Comparison of ENCODE assay signal across 8 cellular contexts in genomic region chr3:132253262-132253878, GRCh38.
DNase-seq lines count a peak whose midpoint lies in the region; ATAC-seq and TF ChIP-seq lines count a peak whose summit lies in the region.

No MANE protein-coding gene starts in this region.

- no peaks in the 10 kb centered on the region for H4K20me1 ChIP-seq in Loucy (ENCODE audit: insufficient read depth, low read length, poor library complexity, severe bottlenecking)

- intact Hi-C loops in CD14-positive monocyte (cut with micrococcal nuclease): loop anchor here in 1 of 2 donors (2.0 kb wide), 1 partner anchor 89 kb away; no protein-coding TSS in a partner anchor

- H3K27ac Mint-ChIP-seq in CD14-positive monocyte: no peak overlapping the region
- H3K27ac Mint-ChIP-seq in activated naive CD8-positive, alpha-beta T cell treated with anti-CD3 and anti-CD28 coated beads, Interleukin-2, amount 50 U/mL, for 24 hours: no peak overlapping the region

- H3K79me2 ChIP-seq in Loucy (ENCODE audit: insufficient read depth, low read length): no peaks in the 10 kb centered on the region

- TF ChIP-seq POLR2A in GM18505 (IDR thresholded peaks at IDR 0.05; ENCODE audit: borderline replicate concordance, extremely low read depth, insufficient read depth, insufficient read length): no peak

- no peak for DNase-seq in CD14-positive monocyte (ENCODE audit: low spot score)
- peak; percentile 51 for DNase-seq in SW480 (ENCODE audit: low spot score)
- DNase-seq in germinal center (ENCODE audit: low spot score): peak; percentile 36
- DNase-seq in renal cortical epithelial cell (ENCODE audit: low read depth): peak; percentile 78
- no peak for DNase-seq in activated naive CD8-positive, alpha-beta T cell treated with anti-CD3 and anti-CD28 coated beads, Interleukin-2, amount 50 U/mL, for 24 hours

- no peaks in the 10 kb centered on the region for H3K27me3 Mint-ChIP-seq in CD14-positive monocyte (ENCODE audit: low read depth in 3 of 3)
- H3K27me3 Mint-ChIP-seq in activated naive CD8-positive, alpha-beta T cell treated with anti-CD3 and anti-CD28 coated beads, Interleukin-2, amount 50 U/mL, for 24 hours: peaks cover 4% of the 10 kb centered on the region

- no peaks in the 10 kb centered on the region for H3K9me3 Mint-ChIP-seq in CD14-positive monocyte
- H3K9me3 Mint-ChIP-seq in activated naive CD8-positive, alpha-beta T cell treated with anti-CD3 and anti-CD28 coated beads, Interleukin-2, amount 50 U/mL, for 24 hours: no peaks in the 10 kb centered on the region

- H3K9me2 ChIP-seq in Loucy (replicated peaks; ENCODE audit: low read depth, low read length): no peaks in the 10 kb centered on the region

- no peaks in the 10 kb centered on the region for H3K36me3 ChIP-seq in Loucy (ENCODE audit: insufficient read depth, low read length)

- no peaks in the 10 kb centered on the region for H3F3A ChIP-seq in Loucy (ENCODE audit: low read depth)

- H3K4me3 Mint-ChIP-seq in CD14-positive monocyte: no peak overlapping the region
- H3K4me3 Mint-ChIP-seq in activated naive CD8-positive, alpha-beta T cell treated with anti-CD3 and anti-CD28 coated beads, Interleukin-2, amount 50 U/mL, for 24 hours: no peak overlapping the region

- no peak overlapping the region for H2AFZ ChIP-seq in Loucy (ENCODE audit: low read length)

- peak; percentile 54 for ATAC-seq in GM18498 (IDR thresholded peaks at IDR 0.05; ENCODE audit: unreplicated experiment)
- ATAC-seq in activated naive CD8-positive, alpha-beta T cell treated with anti-CD3 and anti-CD28 coated beads, Interleukin-2, amount 50 U/mL, for 24 hours: no peak
- no peak for ATAC-seq in GM18505 (IDR thresholded peaks at IDR 0.05; ENCODE audit: unreplicated experiment)

- H3K27me3 ChIP-seq in Loucy (ENCODE audit: insufficient read depth, low read length, poor library complexity, severe bottlenecking): no peaks in the 10 kb centered on the region

- peak; percentile 86 for TF ChIP-seq CTCF in CD14-positive monocyte (IDR thresholded peaks at IDR 0.05)
- TF ChIP-seq CTCF in Loucy (conservative IDR thresholded peaks at IDR 0.05; ENCODE audit: low read length): peak; percentile 85

- H3K9ac ChIP-seq in Loucy (ENCODE audit: low read depth, low read length, poor library complexity, severe bottlenecking): no peak overlapping the region

- H3K36me3 Mint-ChIP-seq in CD14-positive monocyte: no peaks in the 10 kb centered on the region
- H3K36me3 Mint-ChIP-seq in activated naive CD8-positive, alpha-beta T cell treated with anti-CD3 and anti-CD28 coated beads, Interleukin-2, amount 50 U/mL, for 24 hours (ENCODE audit: low read depth): no peaks in the 10 kb centered on the region

- H3K4me1 Mint-ChIP-seq in CD14-positive monocyte: peaks cover 22% of the 10 kb centered on the region
- H3K4me1 Mint-ChIP-seq in activated naive CD8-positive, alpha-beta T cell treated with anti-CD3 and anti-CD28 coated beads, Interleukin-2, amount 50 U/mL, for 24 hours: no peaks in the 10 kb centered on the region

- no peaks in the 10 kb centered on the region for H3K9me3 ChIP-seq in Loucy (ENCODE audit: insufficient read depth, low read depth, low read length)

- H3K4me2 ChIP-seq in Loucy (ENCODE audit: low read depth, low read length, poor library complexity, severe bottlenecking): no peak overlapping the region

- no peak overlapping the region for H3K4me3 ChIP-seq in Loucy (ENCODE audit: low read length, poor library complexity, severe bottlenecking)

- peaks cover 3% of the 10 kb centered on the region for H3K4me1 ChIP-seq in Loucy (ENCODE audit: insufficient read depth, low read length, poor library complexity, severe bottlenecking)

Comparison
In these comparisons a context has a peak if more than half of its experiments do, and no peak if none do; other contexts are left out.
1. DNase-seq: peak in SW480 (single experiment), germinal center (single experiment) and renal cortical epithelial cell (single experiment); none in CD14-positive monocyte (single experiment) and activated naive CD8-positive, alpha-beta T cell treated with anti-CD3 and anti-CD28 coated beads, Interleukin-2, amount 50 U/mL, for 24 hours (single experiment).